ENCODE assay signal across 8 cellular contexts in genomic region chr16:4307215-4308037, GRCh38. TPM values are rescaled to one million over a fixed set of nuclear protein-coding genes. Genes with fewer than 3 reads are reported as not detected.
DNase-seq lines count a peak whose midpoint lies in the region; ATAC-seq and TF ChIP-seq lines count a peak whose summit lies in the region.

No MANE protein-coding gene starts in this region.

- H3K27me3 Mint-ChIP-seq in neural crest cell (ENCODE audit: low read depth) = no peaks in the 10 kb centered on the region

- no peak for TF ChIP-seq CTCF in RWPE1 (conservative IDR thresholded peaks at IDR 0.05; ENCODE audit: low read depth)
- TF ChIP-seq CTCF in fibroblast of villous mesenchyme (IDR thresholded peaks at IDR 0.05; ENCODE audit: insufficient read depth, low read depth, low read length) = no peak
- TF ChIP-seq CTCF in neural crest cell (conservative IDR thresholded peaks at IDR 0.05) = no peak
- no peak for TF ChIP-seq CTCF in stomach (IDR thresholded peaks at IDR 0.05)

- peaks cover 23% of the 10 kb centered on the region for H3K4me1 Mint-ChIP-seq in neural crest cell

- H3K9me3 Mint-ChIP-seq in neural crest cell = no peaks in the 10 kb centered on the region

- no peaks in the 10 kb centered on the region for H3K36me3 ChIP-seq in stomach

- no peak for TF ChIP-seq POLR2A in stomach (IDR thresholded peaks at IDR 0.05)

- no peaks in the 10 kb centered on the region for H3K36me3 Mint-ChIP-seq in neural crest cell (ENCODE audit: low read depth)

- H3K27ac Mint-ChIP-seq in neural crest cell (ENCODE audit: unreplicated experiment) = peak overlapping the region; percentile 98

- POLR2A ChIA-PET in RWPE1 (lab: Yijun Ruan, JAX; ENCODE audit: low non-redundant PET) = no interaction called here

- H3K27ac ChIP-seq in RWPE1 (peak overlapping the region; percentile 99), stomach (peak overlapping the region; percentile 85 to 91 (median 89))

- intact Hi-C loops in stomach (cut with DNase I; ENCODE audit: low total_unique reads) = no loop called here

- peak overlapping the region; percentile 89 for H3K4me3 Mint-ChIP-seq in neural crest cell

- peak; percentile 74 for DNase-seq in DMS153 treated with DMSO at 0.1 percent for 48 hours (lab: John Stamatoyannopoulos, UW; ENCODE audit: unreplicated experiment)
- peak; percentile 87 for DNase-seq in HuH-7 (ENCODE audit: low spot score)
- peak; percentile 94 for DNase-seq in RWPE1 (ENCODE audit: low spot score)
- peak; percentile 96 for DNase-seq in activated T-helper 9 cell treated with anti-CD3 and anti-CD28 coated beads, Interleukin-2, amount 50 U/mL, for 16 hours (ENCODE audit: low read depth)
- DNase-seq in fibroblast of villous mesenchyme (ENCODE audit: low read depth) = peak; percentile 97
- peak; percentile 89 for DNase-seq in neural crest cell (ENCODE audit: low read depth, low spot score)
- peak; percentile 96 for DNase-seq in stomach

- ATAC-seq in GM21526 (IDR thresholded peaks at IDR 0.05; ENCODE audit: low FRiP score, unreplicated experiment) = peak; percentile 75

- H3K4me1 ChIP-seq in stomach = peaks cover 11 to 32% (median 25%) of the 10 kb centered on the region in 4 donors

- 5 to 20% (median 6%) methylated on average over 24 to 68 of the region's 68 CpGs for WGBS in stomach, 5 donors

- no peaks in the 10 kb centered on the region for H3K27me3 ChIP-seq in stomach

- CTCF ChIA-PET in RWPE1 (lab: Yijun Ruan, JAX) = interaction anchor here (0.5 to 1.4 kb wide), 6 partner anchors 13 to 53 kb away, joined by 3 to 5 read pairs (median 4); no protein-coding TSS in a partner anchor

- no peak for TF ChIP-seq EP300 in stomach (IDR thresholded peaks at IDR 0.05)

- H3K9me3 ChIP-seq in stomach = no peaks in the 10 kb centered on the region

- H3K4me3 ChIP-seq in fibroblast of villous mesenchyme (ENCODE audit: low read depth, low read length) (peak overlapping the region; percentile 79), stomach (peak overlapping the region; percentile 52 to 59 (median 56))

RNA-seq across cellular contexts. Expression of gene GLIS2, which starts 8.4 kb away (rescaled TPM):
- total RNA-seq in fibroblast of villous mesenchyme = 4.3 and 4.8 TPM in 2 replicates
- 17.2 and 17.4 TPM in 2 replicates for total RNA-seq in neural crest cell
- total RNA-seq in stomach = 10 to 100 TPM in 1 of 5 donors, 1 to 10 TPM in 4; 3.2 to 21.0 (median 4.6) TPM
- polyA plus RNA-seq in stomach = 1 to 10 TPM; 4.4 to 9.0 (median 5.8) TPM

RNA-seq across cellular contexts. Expression of gene TFAP4, which starts 34.6 kb away (rescaled TPM):
- total RNA-seq in fibroblast of villous mesenchyme = 4.7 and 7.7 TPM in 2 replicates
- total RNA-seq in neural crest cell = 36.9 and 37.9 TPM in 2 replicates
- 10 to 100 TPM in 1 of 5 donors, 1 to 10 TPM in 3, not detected in 1; 4.9 to 17.4 (median 6.5) TPM for total RNA-seq in stomach
- polyA plus RNA-seq in stomach = 1 to 10 TPM; 4.9 to 7.1 (median 5.5) TPM

RNA-seq across cellular contexts. Expression of gene PAM16, which starts 43.7 kb away (rescaled TPM):
- total RNA-seq in fibroblast of villous mesenchyme = 19.9 and 23.5 TPM in 2 replicates
- total RNA-seq in neural crest cell = 36.2 and 43.3 TPM in 2 replicates
- total RNA-seq in stomach = 100 to 1,000 TPM in 1 of 5 donors, 10 to 100 TPM in 3, 1 to 10 TPM in 1; 4.7 to 218 (median 28.1) TPM
- 100 to 1,000 TPM in 2 of 3 donors, 10 to 100 TPM in 1; 54.4 to 117 (median 104) TPM for polyA plus RNA-seq in stomach

Comparison
In these comparisons a context has a peak if more than half of its experiments do, and no peak if none do; other contexts are left out.
1. Peak in every context shown above with its lines: DNase-seq, ATAC-seq, H3K4me3 ChIP-seq and H3K27ac ChIP-seq.